In genomic region chr11:64240467-64241174, GRCh38 we compare ENCODE assay signal across 8 cellular contexts. TPM values are rescaled to one million over a fixed set of nuclear protein-coding genes. Genes with fewer than 3 reads are reported as not detected.
A peak's percentile ranks its signal among the peaks of the same experiment; 100 is the strongest.
DNase-seq lines count a peak whose midpoint lies in the region; ATAC-seq and TF ChIP-seq lines count a peak whose summit lies in the region.

TSS of gene FKBP2 (plus strand) at chr11:64241095. CDS start at chr11:64242388, 1,293 bp downstream.

- H3K27ac Mint-ChIP-seq in activated T-helper 2 cell treated with anti-CD3 and anti-CD28 coated beads, Interferon-gamma antibody, Interleukin-2, Interleukin-4, amounts not matched to agents 10 μg/mL and 5 μg/mL and 100 μg/mL, durations not matched to agents 14 hours and 24 hours and 36 hours: peak within 1 kb of the TSS; percentile 93
- peak within 1 kb of the TSS; percentile 95 to 97 for H3K27ac Mint-ChIP-seq in natural killer cell treated with Interleukin-12 subunit alpha and Interleukin-12 subunit beta and Interleukin-15 and Interleukin-18, amount 100 ng/mL, for 72 hours

- H3K36me3 ChIP-seq in RWPE2 (ENCODE audit: low read depth): peaks cover 40% of the 10 kb centered on the region

- peak within 1 kb of the TSS; percentile 98 for H3K27ac ChIP-seq in RWPE2 (ENCODE audit: poor library complexity, severe bottlenecking)

- H3K27me3 ChIP-seq in RWPE2 (ENCODE audit: insufficient read depth, poor library complexity, severe bottlenecking): no peaks in the 10 kb centered on the region

- peak; percentile 97 for DNase-seq in EL
- peak; percentile 95 for DNase-seq in H4 (ENCODE audit: low spot score)
- peak; percentile 96 for DNase-seq in LoVo (ENCODE audit: low spot score)
- peak; percentile 98 for DNase-seq in RWPE2 (ENCODE audit: low spot score)
- peak; percentile 98 for DNase-seq in activated T-helper 2 cell treated with anti-CD3 and anti-CD28 coated beads, Interferon-gamma antibody, Interleukin-2, Interleukin-4, amounts not matched to agents 10 μg/mL and 5 μg/mL and 100 μg/mL, durations not matched to agents 14 hours and 24 hours and 36 hours (ENCODE audit: low spot score)
- peak; percentile 94 for DNase-seq in fibroblast of mammary gland (ENCODE audit: low read depth)
- DNase-seq in natural killer cell treated with Interleukin-12 subunit alpha and Interleukin-12 subunit beta and Interleukin-15 and Interleukin-18, amount 100 ng/mL, for 72 hours (ENCODE audit: low spot score): peak; percentile 99
- peak; percentile 99 for DNase-seq in stimulated activated naive CD8-positive, alpha-beta T cell treated with anti-CD3 and anti-CD28 coated beads, Interleukin-15, Interleukin-2, amounts not matched to agents 100 U/mL and 50 U/mL, for 24 hours

- peak within 1 kb of the TSS; percentile 94 for H3K4me3 Mint-ChIP-seq in activated T-helper 2 cell treated with anti-CD3 and anti-CD28 coated beads, Interferon-gamma antibody, Interleukin-2, Interleukin-4, amounts not matched to agents 10 μg/mL and 5 μg/mL and 100 μg/mL, durations not matched to agents 14 hours and 24 hours and 36 hours (ENCODE audit: low read depth)
- peak within 1 kb of the TSS; percentile 92 for H3K4me3 Mint-ChIP-seq in natural killer cell treated with Interleukin-12 subunit alpha and Interleukin-12 subunit beta and Interleukin-15 and Interleukin-18, amount 100 ng/mL, for 72 hours

- no peak for TF ChIP-seq CTCF in RWPE2 (IDR thresholded peaks at IDR 0.05; ENCODE audit: poor library complexity, severe bottlenecking)
- TF ChIP-seq CTCF in fibroblast of mammary gland (conservative IDR thresholded peaks at IDR 0.05; ENCODE audit: control insufficient read depth, insufficient read depth, low read depth, low read length): no peak

- no peaks in the 10 kb centered on the region for H3K27me3 Mint-ChIP-seq in activated T-helper 2 cell treated with anti-CD3 and anti-CD28 coated beads, Interferon-gamma antibody, Interleukin-2, Interleukin-4, amounts not matched to agents 10 μg/mL and 5 μg/mL and 100 μg/mL, durations not matched to agents 14 hours and 24 hours and 36 hours (ENCODE audit: low read depth)
- no peaks in the 10 kb centered on the region for H3K27me3 Mint-ChIP-seq in natural killer cell treated with Interleukin-12 subunit alpha and Interleukin-12 subunit beta and Interleukin-15 and Interleukin-18, amount 100 ng/mL, for 72 hours

- peaks cover 20% of the 10 kb centered on the region for H3K4me1 Mint-ChIP-seq in activated T-helper 2 cell treated with anti-CD3 and anti-CD28 coated beads, Interferon-gamma antibody, Interleukin-2, Interleukin-4, amounts not matched to agents 10 μg/mL and 5 μg/mL and 100 μg/mL, durations not matched to agents 14 hours and 24 hours and 36 hours (ENCODE audit: low read depth)
- peaks cover 8 to 27% of the 10 kb centered on the region in 2 donors for H3K4me1 Mint-ChIP-seq in natural killer cell treated with Interleukin-12 subunit alpha and Interleukin-12 subunit beta and Interleukin-15 and Interleukin-18, amount 100 ng/mL, for 72 hours (ENCODE audit: low read depth in 2 of 2)

- peaks cover 14% of the 10 kb centered on the region for H3K4me1 ChIP-seq in RWPE2 (ENCODE audit: insufficient read depth, poor library complexity, severe bottlenecking)

- ATAC-seq in RWPE2 (ENCODE audit: low read depth): peak; percentile 50
- peak; percentile 81 to 87 for ATAC-seq in natural killer cell treated with Interleukin-12 subunit alpha and Interleukin-12 subunit beta and Interleukin-15 and Interleukin-18, amount 100 ng/mL, for 72 hours
- peak; percentile 66 for ATAC-seq in stimulated activated naive CD8-positive, alpha-beta T cell treated with anti-CD3 and anti-CD28 coated beads, Interleukin-15, Interleukin-2, amounts not matched to agents 100 U/mL and 50 U/mL, for 24 hours

- H3K9me3 Mint-ChIP-seq in activated T-helper 2 cell treated with anti-CD3 and anti-CD28 coated beads, Interferon-gamma antibody, Interleukin-2, Interleukin-4, amounts not matched to agents 10 μg/mL and 5 μg/mL and 100 μg/mL, durations not matched to agents 14 hours and 24 hours and 36 hours: no peaks in the 10 kb centered on the region
- H3K9me3 Mint-ChIP-seq in natural killer cell treated with Interleukin-12 subunit alpha and Interleukin-12 subunit beta and Interleukin-15 and Interleukin-18, amount 100 ng/mL, for 72 hours: no peaks in the 10 kb centered on the region

- no peaks in the 10 kb centered on the region for H3K9me3 ChIP-seq in RWPE2 (ENCODE audit: severe bottlenecking)

- intact Hi-C loops in activated T-helper 2 cell treated with anti-CD3 and anti-CD28 coated beads, Interferon-gamma antibody, Interleukin-2, Interleukin-4, amounts not matched to agents 10 μg/mL and 5 μg/mL and 100 μg/mL, durations not matched to agents 14 hours and 24 hours and 36 hours (cut with micrococcal nuclease): loop anchor here (1.0 to 2.0 kb wide), 7 partner anchors 14 to 77 kb away; partner anchors contain the start of genes BAD, ESRRA, FERMT3 and GPR137

- peaks cover 45% of the 10 kb centered on the region for H3K36me3 Mint-ChIP-seq in activated T-helper 2 cell treated with anti-CD3 and anti-CD28 coated beads, Interferon-gamma antibody, Interleukin-2, Interleukin-4, amounts not matched to agents 10 μg/mL and 5 μg/mL and 100 μg/mL, durations not matched to agents 14 hours and 24 hours and 36 hours (ENCODE audit: low read depth)
- no peaks in the 10 kb centered on the region for H3K36me3 Mint-ChIP-seq in natural killer cell treated with Interleukin-12 subunit alpha and Interleukin-12 subunit beta and Interleukin-15 and Interleukin-18, amount 100 ng/mL, for 72 hours

- peak within 1 kb of the TSS; percentile 59 for H3K4me3 ChIP-seq in RWPE2 (ENCODE audit: severe bottlenecking)
- H3K4me3 ChIP-seq in fibroblast of mammary gland (ENCODE audit: control insufficient read depth, low read depth, low read length): peak within 1 kb of the TSS; percentile 77

RNA-seq across cellular contexts. Expression of gene FKBP2, which starts in this region (rescaled TPM):
- 65.7 and 97.7 TPM in 2 replicates for total RNA-seq in H4 (2014; rRNA removed; shearing (Covaris generic))
- 36.6 and 37.1 TPM in 2 replicates for total RNA-seq in activated T-helper 2 cell treated with anti-CD3 and anti-CD28 coated beads, Interferon-gamma antibody, Interleukin-2, Interleukin-4, amounts not matched to agents 10 μg/mL and 5 μg/mL and 100 μg/mL, durations not matched to agents 14 hours and 24 hours and 36 hours
- total RNA-seq in natural killer cell treated with Interleukin-12 subunit alpha and Interleukin-12 subunit beta and Interleukin-15 and Interleukin-18, amount 100 ng/mL, for 72 hours: 10 to 100 TPM; 33.1 to 53.5 TPM

Comparison
In these comparisons a context has a peak if more than half of its experiments do, and no peak if none do; other contexts are left out.
1. Peak in every context shown above with its lines: DNase-seq, ATAC-seq, H3K4me3 ChIP-seq and H3K27ac ChIP-seq.